ENCODE assay signal across 18 cellular contexts in the genomic region with DNA sequence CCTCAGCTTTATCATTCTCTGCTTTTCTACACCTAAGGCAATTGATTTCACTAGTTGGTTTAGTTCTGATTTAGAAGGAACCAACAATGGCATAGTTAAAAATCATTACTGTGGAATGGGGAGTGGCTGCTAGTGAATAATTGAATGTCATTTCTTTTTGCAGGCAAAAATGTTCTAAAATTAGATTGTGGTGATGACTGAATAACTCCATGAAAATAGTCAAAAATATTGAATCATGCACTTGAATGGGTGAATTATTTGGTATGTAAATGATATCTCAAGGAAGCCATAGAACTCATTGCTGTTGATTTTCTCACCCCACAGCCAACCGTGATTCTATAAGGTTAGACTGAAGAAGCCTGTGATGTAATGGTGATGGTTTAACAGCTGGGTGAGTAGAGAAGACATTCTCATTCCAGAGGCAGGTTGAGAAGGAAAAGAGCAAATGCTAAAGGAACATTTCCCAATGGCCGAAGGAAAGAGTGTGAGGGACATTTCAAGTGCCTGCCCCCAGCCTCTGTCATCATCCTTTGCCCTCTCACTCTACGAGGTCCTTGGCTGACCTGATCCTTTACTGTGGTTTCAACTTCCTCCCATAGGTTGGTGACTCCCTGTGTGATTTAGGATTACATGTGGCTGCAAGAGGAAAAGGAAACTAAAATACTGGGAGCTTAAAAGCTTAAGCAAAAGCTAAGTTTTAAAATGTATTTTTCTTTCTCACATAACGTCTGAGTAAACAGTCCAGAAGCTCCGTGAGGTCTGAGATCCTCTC. TPM values are rescaled to one million over a fixed set of nuclear protein-coding genes. Genes with fewer than 3 reads are reported as not detected.
A peak's percentile ranks its signal among the peaks of the same experiment; 100 is the strongest.
DNase-seq lines count a peak whose midpoint lies in the region; ATAC-seq, FAIRE-seq and TF ChIP-seq lines count a peak whose summit lies in the region.
"Had no signal": no experiment of that assay in that cellular context is flagged by ENCODE, and none has a peak within 500 bp of the region (broad histone marks: within the 10 kb centered on the region; RNA-seq: fewer than 3 reads in every experiment).

No MANE protein-coding gene starts in this region.

- H3K36me3 Mint-ChIP-seq in activated T-helper 17 cell treated with anti-CD3 and anti-CD28 coated beads, Interleukin-2, amount 50 U/mL, for 72 hours (ENCODE audit: low read depth), result no peaks in the 10 kb centered on the region

- H3K4me3 ChIP-seq in GM23248, result 0 out of 2 replicates have a peak overlapping the region, but pooled peaks have one; percentile 12
- H3K4me3 ChIP-seq: mucosa of descending colon, ovary had no signal

- in situ Hi-C loops in GM23248 (cut with MboI), result no loop called here

- H3K4me1 ChIP-seq in GM23248 (ENCODE audit: insufficient read depth) (peaks cover 19% of the 10 kb centered on the region), foreskin keratinocyte (peaks cover 32% of the 10 kb centered on the region)

- no peaks in the 10 kb centered on the region for H4K20me1 ChIP-seq in GM23248 (ENCODE audit: insufficient read depth)

- H3K9me2 ChIP-seq in GM23248 (ENCODE audit: insufficient read depth), result no peaks in the 10 kb centered on the region

- H3K4me3 Mint-ChIP-seq in activated T-helper 17 cell treated with anti-CD3 and anti-CD28 coated beads, Interleukin-2, amount 50 U/mL, for 72 hours, result peak overlapping the region; percentile 50
- H3K4me3 Mint-ChIP-seq: endodermal cell, T-helper 17 cell had no signal

- H2AFZ ChIP-seq in GM23248, result peak overlapping the region; percentile 36; the same call in 1 of the 2 replicates

- H3F3A ChIP-seq in GM23248 (ENCODE audit: insufficient read depth), result peaks cover 10% of the 10 kb centered on the region

- no peak for TF ChIP-seq CTCF in foreskin keratinocyte (conservative IDR thresholded peaks at IDR 0.05)

- 65 to 77% methylated on average over 5 of the region's 5 CpGs for WGBS in GM23248 (ENCODE audit: low coverage in 1 of 2, low lambda C conversion rate in 2 of 2, missing lambda C conversion rate in 2 of 2), 2 experiments

- no peak for FAIRE-seq in frontal cortex (lab: Jason Lieb, UNC)
- FAIRE-seq: kidney had no signal

- peak overlapping the region; percentile 80 for H3K27ac Mint-ChIP-seq in activated T-helper 17 cell treated with anti-CD3 and anti-CD28 coated beads, Interleukin-2, amount 50 U/mL, for 72 hours
- H3K27ac Mint-ChIP-seq: endodermal cell, T-helper 17 cell had no signal

- H3K9ac ChIP-seq in GM23248, result no peak overlapping the region

- no peaks in the 10 kb centered on the region for H3K79me2 ChIP-seq in GM23248 (ENCODE audit: insufficient read depth)

- H3K9me3 ChIP-seq in GM23248 (ENCODE audit: low read depth), result no peaks in the 10 kb centered on the region
- H3K9me3 ChIP-seq: mucosa of descending colon, ovary had no signal

- no peaks in the 10 kb centered on the region for H3K9me3 Mint-ChIP-seq in activated T-helper 17 cell treated with anti-CD3 and anti-CD28 coated beads, Interleukin-2, amount 50 U/mL, for 72 hours
- H3K9me3 Mint-ChIP-seq: endodermal cell had no signal

- H3K27me3 ChIP-seq in GM23248 (replicated peaks; ENCODE audit: insufficient read depth), result no peaks in the 10 kb centered on the region
- H3K27me3 ChIP-seq in foreskin keratinocyte, result no peaks in the 10 kb centered on the region
- H3K27me3 ChIP-seq: ovary had no signal

- H3K4me1 Mint-ChIP-seq in activated T-helper 17 cell treated with anti-CD3 and anti-CD28 coated beads, Interleukin-2, amount 50 U/mL, for 72 hours, result peaks cover 20% of the 10 kb centered on the region

- DNase-seq in AG08396 (ENCODE audit: low spot score) (peak; percentile 18), GM23248 (peak; percentile 65), foreskin keratinocyte (peak; percentile 51 to 84), frontal cortex (ENCODE audit: low spot score in 2 of 2) (no peak)
- DNase-seq: activated CD4-positive, alpha-beta T cell treated with anti-CD3 and anti-CD28 coated beads for 1 hour; endodermal cell; kidney; mucosa of descending colon; NCI-H774; ovary; substantia nigra; T-helper 17 cell had no signal

- H3K27ac ChIP-seq in GM23248 (peak overlapping the region; percentile 32), foreskin keratinocyte (peak overlapping the region; percentile 56)
- H3K27ac ChIP-seq: C4-2B, ovary had no signal

- H3K36me3 ChIP-seq in GM23248 (ENCODE audit: low read depth), result no peaks in the 10 kb centered on the region
- H3K36me3 ChIP-seq: ovary had no signal

- ATAC-seq in activated T-helper 17 cell treated with anti-CD3 and anti-CD28 coated beads, Interleukin-2, amount 50 U/mL, for 72 hours (replicated peaks), result peak; percentile 25
- ATAC-seq in foreskin keratinocyte, result peak; percentile 8
- no peak for ATAC-seq in GM19467 (IDR thresholded peaks at IDR 0.05; ENCODE audit: unreplicated experiment)
- ATAC-seq in HG03097 (IDR thresholded peaks at IDR 0.05; ENCODE audit: low FRiP score, unreplicated experiment), result no peak
- ATAC-seq: T-helper 17 cell had no signal

- peak overlapping the region; percentile 22 for H3K4me2 ChIP-seq in GM23248 (ENCODE audit: unreplicated experiment)

- H3K27me3 Mint-ChIP-seq in activated T-helper 17 cell treated with anti-CD3 and anti-CD28 coated beads, Interleukin-2, amount 50 U/mL, for 72 hours, result peaks cover 11% of the 10 kb centered on the region

RNA-seq across cellular contexts. Expression of gene OVAAL, which starts 12.5 kb away (rescaled TPM):
- not detected in 2 replicates for total RNA-seq in GM23248 (2014; rRNA removed; shearing (Covaris generic))
- not detected in 2 replicates for polyA plus RNA-seq in GM23248 (2016; fragmentation: Nextera tagmentation; extraction: Ambion mirVana)
- not detected for total RNA-seq in activated T-helper 17 cell treated with anti-CD3 and anti-CD28 coated beads, Interleukin-2, amount 50 U/mL, for 72 hours
- total RNA-seq in foreskin keratinocyte, result not detected in 2 replicates
- polyA plus RNA-seq in foreskin keratinocyte, result not detected in 2 replicates
- not detected for total RNA-seq in frontal cortex
- total RNA-seq: Daoy, endodermal cell, HT-29, kidney, mucosa of descending colon, ovary, T-helper 17 cell had no signal
- polyA plus RNA-seq: ovary had no signal

Comparison
In these comparisons a context has a peak if more than half of its experiments do, and no peak if none do; other contexts are left out.
1. DNase-seq: peak in AG08396 (single experiment), GM23248 (single experiment) and foreskin keratinocyte (2 of 2); none in frontal cortex (0 of 2).
2. ATAC-seq: peak in activated T-helper 17 cell treated with anti-CD3 and anti-CD28 coated beads, Interleukin-2, amount 50 U/mL, for 72 hours (single experiment) and foreskin keratinocyte (single experiment); none in GM19467 (single experiment) and HG03097 (single experiment).